Comparison of ENCODE assay signal across 10 cellular contexts in genomic region chr1:195717651-195718050, GRCh38.
DNase-seq lines count a peak whose midpoint lies in the region; ATAC-seq and TF ChIP-seq lines count a peak whose summit lies in the region.
"Had no signal": no experiment of that assay in that cellular context is flagged by ENCODE, and none has a peak within 500 bp of the region (broad histone marks: within the 10 kb centered on the region; RNA-seq: fewer than 3 reads in every experiment).

No MANE protein-coding gene starts in this region.

- CTCF ChIA-PET in HCT116 (lab: Charles Lee) (interaction anchor here (0.6 kb wide), 2 partner anchors 14 to 341 kb away, joined by 3 read pairs; no protein-coding TSS in a partner anchor), SK-N-SH (lab: Yijun Ruan, JAX) (interaction anchor here (0.6 to 1.6 kb wide), 10 partner anchors 8 to 944 kb away, joined by 3 to 5 read pairs (median 3); no protein-coding TSS in a partner anchor)
- CTCF ChIA-PET in activated CD8-positive, alpha-beta T cell treated with anti-CD3 and anti-CD28 coated beads for 36 hours (lab: Charles Lee): no interaction called here

- no peaks in the 10 kb centered on the region for H3K27me3 ChIP-seq in HCT116 (ENCODE audit: insufficient read depth, low read length)
- no peaks in the 10 kb centered on the region for H3K27me3 ChIP-seq in SK-N-SH (ENCODE audit: insufficient read depth)

- intact Hi-C loops in HCT116 (cut with micrococcal nuclease): no loop called here
- intact Hi-C loops in activated CD8-positive, alpha-beta T cell treated with anti-CD3 and anti-CD28 coated beads for 36 hours (cut with micrococcal nuclease): no loop called here

- H3K4me1 ChIP-seq in HCT116 (ENCODE audit: control insufficient read depth in 1 of 2, insufficient read depth in 2 of 2, low read length in 2 of 2) (no peaks in the 10 kb centered on the region), SK-N-SH (ENCODE audit: control insufficient read depth in 1 of 2, insufficient read depth in 2 of 2, low read depth in 1 of 2, low read length in 1 of 2) (peaks cover 0 to 2% of the 10 kb centered on the region in 2 experiments; a peak in 1 of 4 replicates)

- TF ChIP-seq CTCF in HCT116 (IDR thresholded peaks at IDR 0.05 in 2 of 3, conservative IDR thresholded peaks at IDR 0.05 in 1 of 3; ENCODE audit: borderline replicate concordance in 1 of 3, insufficient read depth in 1 of 3, low read depth in 2 of 3, low read length in 2 of 3): peak; percentile 22 to 54 (median 44); a peak in 4 of 6 replicates
- TF ChIP-seq CTCF in SK-N-SH (IDR thresholded peaks at IDR 0.05): peak; percentile 73
- no peak for TF ChIP-seq CTCF in activated CD8-positive, alpha-beta T cell treated with anti-CD3 and anti-CD28 coated beads for 36 hours (IDR thresholded peaks at IDR 0.05)

- H3K4me2 ChIP-seq in HCT116 (ENCODE audit: low read length) (no peak overlapping the region), SK-N-SH (no peak overlapping the region)

- TF ChIP-seq EP300 in SK-N-SH (IDR thresholded peaks at IDR 0.05; ENCODE audit: borderline replicate concordance in 1 of 2, low read depth in 1 of 2, low read length in 1 of 2): no peak

- H2AFZ ChIP-seq in HCT116 (ENCODE audit: low read depth, low read length, poor library complexity, severe bottlenecking) (no peak overlapping the region), SK-N-SH (ENCODE audit: low read depth) (0 out of 2 replicates have a peak overlapping the region, but pooled peaks have one; percentile 8)

- no peaks in the 10 kb centered on the region for H3K4me1 Mint-ChIP-seq in activated CD8-positive, alpha-beta T cell treated with anti-CD3 and anti-CD28 coated beads for 36 hours (ENCODE audit: low read depth)
- H3K4me1 Mint-ChIP-seq: activated naive CD8-positive, alpha-beta T cell treated with anti-CD3 and anti-CD28 coated beads, Interleukin-2, amount 10 ng/mL, durations not matched to agents 7 days and 5 days had no signal

- BruUV-seq in HCT116 (replicated peaks; lab: Mats Ljungman, UMichigan): no TSS peak

- H3K27ac Mint-ChIP-seq in activated CD8-positive, alpha-beta T cell treated with anti-CD3 and anti-CD28 coated beads for 36 hours: no peak overlapping the region
- H3K27ac Mint-ChIP-seq in activated naive CD4-positive, alpha-beta T cell treated with anti-CD3 and anti-CD28 coated beads, Interleukin-2, amount 50 U/mL, for 72 hours: no peak overlapping the region
- H3K27ac Mint-ChIP-seq: activated naive CD8-positive, alpha-beta T cell treated with anti-CD3 and anti-CD28 coated beads, Interleukin-2, amount 10 ng/mL, durations not matched to agents 7 days and 5 days had no signal

- no peak overlapping the region for H3K4me3 Mint-ChIP-seq in activated CD8-positive, alpha-beta T cell treated with anti-CD3 and anti-CD28 coated beads for 36 hours
- H3K4me3 Mint-ChIP-seq: activated naive CD8-positive, alpha-beta T cell treated with anti-CD3 and anti-CD28 coated beads, Interleukin-2, amount 10 ng/mL, durations not matched to agents 7 days and 5 days had no signal

- no peaks in the 10 kb centered on the region for H3K36me3 Mint-ChIP-seq in activated CD8-positive, alpha-beta T cell treated with anti-CD3 and anti-CD28 coated beads for 36 hours (ENCODE audit: low read depth)
- H3K36me3 Mint-ChIP-seq in activated naive CD4-positive, alpha-beta T cell treated with anti-CD3 and anti-CD28 coated beads, Interleukin-2, amount 50 U/mL, for 72 hours: no peaks in the 10 kb centered on the region
- H3K36me3 Mint-ChIP-seq: activated naive CD8-positive, alpha-beta T cell treated with anti-CD3 and anti-CD28 coated beads, Interleukin-2, amount 10 ng/mL, durations not matched to agents 7 days and 5 days had no signal

- no peaks in the 10 kb centered on the region for H3K9me3 ChIP-seq in HCT116 (ENCODE audit: control insufficient read depth in 1 of 2, insufficient read depth in 1 of 2, low read depth in 1 of 2, low read length in 2 of 2)
- H3K9me3 ChIP-seq in SK-N-SH: no peaks in the 10 kb centered on the region

- no peaks in the 10 kb centered on the region for H3K9me3 Mint-ChIP-seq in activated CD8-positive, alpha-beta T cell treated with anti-CD3 and anti-CD28 coated beads for 36 hours
- peaks cover 0 to 3% of the 10 kb centered on the region in 2 donors for H3K9me3 Mint-ChIP-seq in activated naive CD4-positive, alpha-beta T cell treated with anti-CD3 and anti-CD28 coated beads, Interleukin-2, amount 50 U/mL, for 72 hours
- H3K9me3 Mint-ChIP-seq: activated naive CD8-positive, alpha-beta T cell treated with anti-CD3 and anti-CD28 coated beads, Interleukin-2, amount 10 ng/mL, durations not matched to agents 7 days and 5 days had no signal

- WGBS in SK-N-SH (ENCODE audit: low lambda C conversion rate): 42% methylated on average over 3 of the region's 3 CpGs

- no peaks in the 10 kb centered on the region for H3K79me2 ChIP-seq in HCT116 (ENCODE audit: insufficient read depth, low read length)
- no peaks in the 10 kb centered on the region for H3K79me2 ChIP-seq in SK-N-SH (ENCODE audit: insufficient read depth)

- H4K20me1 ChIP-seq in HCT116 (ENCODE audit: insufficient read depth) (no peaks in the 10 kb centered on the region), SK-N-SH (ENCODE audit: insufficient read depth) (no peaks in the 10 kb centered on the region)

- H3K9me2 ChIP-seq in HCT116 (ENCODE audit: insufficient read depth) (no peaks in the 10 kb centered on the region), SK-N-SH (no peaks in the 10 kb centered on the region)

- no peaks in the 10 kb centered on the region for H3F3A ChIP-seq in SK-N-SH (replicated peaks; ENCODE audit: insufficient read depth)

- RAD21 ChIA-PET in HCT116 (lab: Charles Lee; ENCODE audit: low non-redundant PET in 1 of 2, low total read pairs in 2 of 2, uncharacterized antibody in 2 of 2, unreplicated experiment in 2 of 2): no interaction called here

- H3K27ac ChIP-seq in HCT116 (ENCODE audit: low read depth, low read length) (no peak overlapping the region), SK-N-SH (ENCODE audit: low read depth in 2 of 2, low read length in 1 of 2) (no peak overlapping the region)

- H3K9ac ChIP-seq in HCT116 (ENCODE audit: low read length) (no peak overlapping the region), SK-N-SH (no peak overlapping the region)

- H3K27me3 Mint-ChIP-seq in activated CD8-positive, alpha-beta T cell treated with anti-CD3 and anti-CD28 coated beads for 36 hours: no peaks in the 10 kb centered on the region
- H3K27me3 Mint-ChIP-seq: activated naive CD8-positive, alpha-beta T cell treated with anti-CD3 and anti-CD28 coated beads, Interleukin-2, amount 10 ng/mL, durations not matched to agents 7 days and 5 days had no signal

- DNase-seq in AG20443 (ENCODE audit: low spot score): peak; percentile 51
- peak; percentile 6 for DNase-seq in HCT116 (ENCODE audit: low read depth, low spot score)
- peak; percentile 40 for DNase-seq in SK-N-SH
- DNase-seq in iPS-NIHi7 (ENCODE audit: extremely low spot score): peak; percentile 25
- DNase-seq in activated CD8-positive, alpha-beta T cell treated with anti-CD3 and anti-CD28 coated beads for 36 hours: no peak
- DNase-seq in activated naive CD4-positive, alpha-beta T cell treated with anti-CD3 and anti-CD28 coated beads, Interleukin-2, amount 50 U/mL, for 72 hours (ENCODE audit: low spot score in 2 of 2): no peak
- DNase-seq in NCI-H2107 (lab: John Stamatoyannopoulos, UW): no peak
- DNase-seq: activated naive CD8-positive, alpha-beta T cell treated with anti-CD3 and anti-CD28 coated beads, Interleukin-2, amount 10 ng/mL, durations not matched to agents 7 days and 5 days; GF-D8 had no signal

- ATAC-seq in HCT116 (peak; percentile 57; the same call in 1 of the 2 replicates), GM19397 (IDR thresholded peaks at IDR 0.05; ENCODE audit: unreplicated experiment) (no peak)
- no peak for ATAC-seq in activated CD8-positive, alpha-beta T cell treated with anti-CD3 and anti-CD28 coated beads for 36 hours
- no peak for ATAC-seq in activated naive CD4-positive, alpha-beta T cell treated with anti-CD3 and anti-CD28 coated beads, Interleukin-2, amount 50 U/mL, for 72 hours

- POLR2A ChIA-PET in HCT116 (lab: Charles Lee) (no interaction called here), SK-N-SH (lab: Yijun Ruan, JAX) (no interaction called here)
- POLR2A ChIA-PET in activated CD8-positive, alpha-beta T cell treated with anti-CD3 and anti-CD28 coated beads for 36 hours (lab: Charles Lee): no interaction called here

- H3K4me3 ChIP-seq in HCT116 (replicated peaks in 1 of 2; ENCODE audit: low read depth in 1 of 2, low read length in 2 of 2) (no peak overlapping the region), SK-N-SH (ENCODE audit: low read depth in 2 of 2, low read length in 1 of 2) (no peak overlapping the region)

- H3K36me3 ChIP-seq in HCT116 (ENCODE audit: control insufficient read depth in 1 of 2, insufficient read depth in 2 of 2, low read length in 2 of 2) (no peaks in the 10 kb centered on the region), SK-N-SH (replicated peaks in 1 of 2; ENCODE audit: control insufficient read depth in 1 of 2, insufficient read depth in 2 of 2, low read length in 1 of 2) (no peaks in the 10 kb centered on the region)

- TF ChIP-seq RAD21 in HCT116 (IDR thresholded peaks at IDR 0.05; ENCODE audit: low read depth): peak; percentile 67
- TF ChIP-seq RAD21 in SK-N-SH (IDR thresholded peaks at IDR 0.05; ENCODE audit: low read length): peak; percentile 82

- TF ChIP-seq POLR2A in HCT116 (IDR thresholded peaks at IDR 0.05; ENCODE audit: borderline replicate concordance, extremely low read depth, insufficient read depth, insufficient read length): no peak

TF ChIP-seq in HCT116, 20 proteins besides CTCF, POLR2A, EP300 and RAD21 (continues in another document):
- TF ChIP-seq EZH2 (IDR thresholded peaks at IDR 0.05) (no peak), CEBPB (IDR thresholded peaks at IDR 0.05; ENCODE audit: low read depth) (no peak), ATF3 (IDR thresholded peaks at IDR 0.05) (no peak), EZH2phosphoT487 (IDR thresholded peaks at IDR 0.05; ENCODE audit: borderline replicate concordance) (no peak), FOSL1 (IDR thresholded peaks at IDR 0.05; ENCODE audit: low read depth) (no peak), JUND (IDR thresholded peaks at IDR 0.05) (no peak)

TF ChIP-seq in SK-N-SH, 30 proteins besides CTCF, POLR2A, EP300 and RAD21:
- TF ChIP-seq SMC3 (IDR thresholded peaks at IDR 0.05; ENCODE audit: low read depth, low read length): peak; percentile 53
- no peak for TF ChIP-seq USF2 (IDR thresholded peaks at IDR 0.05; ENCODE audit: borderline replicate concordance, low read depth, low read length)

Comparison
In these comparisons a context has a peak if more than half of its experiments do, and no peak if none do; other contexts are left out.
1. DNase-seq: peak in AG20443 (single experiment), HCT116 (single experiment), SK-N-SH (single experiment) and iPS-NIHi7 (single experiment); none in activated CD8-positive, alpha-beta T cell treated with anti-CD3 and anti-CD28 coated beads for 36 hours (single experiment), activated naive CD4-positive, alpha-beta T cell treated with anti-CD3 and anti-CD28 coated beads, Interleukin-2, amount 50 U/mL, for 72 hours (0 of 2) and NCI-H2107 (single experiment).